Comparison of ENCODE assay signal across 25 cellular contexts in genomic region chr14:58646479-58646878, GRCh38.
"Had no signal": no experiment of that assay in that cellular context is flagged by ENCODE, and none has a peak within 500 bp of the region (broad histone marks: within the 10 kb centered on the region; RNA-seq: fewer than 3 reads in every experiment).

No MANE protein-coding gene starts in this region.

- H2AFZ ChIP-seq: neural progenitor cell had no signal

- ATAC-seq: gastrocnemius medialis; left lung; naive thymus-derived CD4-positive, alpha-beta T cell; stimulated activated naive B cell treated with anti-CD40 and anti-IgM and Interleukin-4, amounts not matched to agents 10 μg/mL and 1 μg/mL and 100 μg/mL, for 72 hours had no signal

- DNase-seq: central memory CD4-positive, alpha-beta T cell; dermis blood vessel endothelial cell; effector memory CD4-positive, alpha-beta T cell; foreskin fibroblast; gastrocnemius medialis; head of caudate nucleus; kidney; mesenchymal stem cell; midbrain; naive thymus-derived CD4-positive, alpha-beta T cell; nucleus accumbens; sigmoid colon; stimulated activated CD4-positive, alpha-beta T cell treated with anti-CD3 and anti-CD28 coated beads, Interleukin-2, amount 100 ng/mL, for 24 hours; stimulated activated CD4-positive, alpha-beta T cell treated with anti-CD3 and anti-CD28 coated beads, Interleukin-4, amount 100 ng/mL, for 4 hours; stimulated activated naive B cell treated with anti-CD40 and anti-IgM and Interleukin-4, amounts not matched to agents 10 μg/mL and 1 μg/mL and 100 μg/mL, for 72 hours; stomach; tibial artery; uterus had no signal

- H3K9me3 ChIP-seq: gastrocnemius medialis, left lung, prostate gland, right atrium auricular region, sigmoid colon, stomach, tibial artery, upper lobe of left lung, uterus had no signal

- FAIRE-seq: endometrium, kidney had no signal

- H3K4me3 ChIP-seq: coronary artery, gastrocnemius medialis, left lung, neural progenitor cell, prostate gland, right atrium auricular region, sigmoid colon, stomach, tibial artery, upper lobe of left lung, uterus had no signal

- H3K27ac ChIP-seq: coronary artery, gastrocnemius medialis, left lung, neural progenitor cell, prostate gland, right atrium auricular region, sigmoid colon, stomach, upper lobe of left lung, uterus had no signal

- H3K27me3 ChIP-seq: gastrocnemius medialis, neural progenitor cell, right atrium auricular region, sigmoid colon, stomach, tibial artery, upper lobe of left lung, uterus had no signal

- H3K4me2 ChIP-seq: neural progenitor cell had no signal

- H3K36me3 ChIP-seq: neural progenitor cell, prostate gland, uterus had no signal

- H3K4me1 ChIP-seq: gastrocnemius medialis, left lung, neural progenitor cell, prostate gland, stomach, uterus had no signal

- H3K9ac ChIP-seq: neural progenitor cell had no signal
